17 cellular contexts compared by ENCODE assay signal in the genomic region with DNA sequence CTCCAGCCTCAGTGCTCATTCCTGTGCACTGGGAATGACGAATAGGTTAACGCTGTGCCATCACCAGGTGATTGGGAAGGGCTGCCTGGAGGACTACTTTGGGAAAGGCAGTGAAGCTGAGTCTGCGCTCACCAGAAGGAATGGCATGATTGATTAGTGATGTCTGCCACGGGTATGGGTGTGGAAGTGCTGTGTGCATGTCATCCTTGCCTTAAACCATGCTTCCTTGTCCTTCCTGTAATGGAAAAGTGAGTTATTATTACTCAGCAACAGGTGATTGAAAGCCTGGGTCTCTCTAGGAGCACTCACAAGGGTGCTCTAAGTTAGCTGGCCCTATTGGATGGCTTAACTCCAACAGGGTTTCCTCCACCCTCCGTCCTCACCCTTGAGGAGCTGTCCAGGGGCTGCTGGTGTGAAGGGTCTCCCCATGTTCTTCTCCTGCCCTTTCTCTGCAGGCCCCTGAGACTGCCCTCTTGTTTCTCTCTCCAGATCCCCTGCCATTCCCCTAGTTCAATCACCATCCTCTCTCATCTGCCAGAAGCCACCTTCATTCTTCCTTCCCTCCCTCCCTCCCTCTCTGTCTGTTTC.
DNase-seq lines count a peak whose midpoint lies in the region; ATAC-seq, FAIRE-seq and TF ChIP-seq lines count a peak whose summit lies in the region.
"Had no signal": no experiment of that assay in that cellular context is flagged by ENCODE, and none has a peak within 500 bp of the region (broad histone marks: within the 10 kb centered on the region; RNA-seq: fewer than 3 reads in every experiment).

No MANE protein-coding gene starts in this region.

- in situ Hi-C loops in gastrocnemius medialis (cut with MboI; ENCODE audit: low sequenced_read_pairs in 4 of 4) = no loop called here

- TF ChIP-seq POLR2A in GM12892 (IDR thresholded peaks at IDR 0.05; ENCODE audit: low read depth, low read length) (no peak), endothelial cell of umbilical vein (IDR thresholded peaks at IDR 0.05; ENCODE audit: low read depth, low read length) (no peak), gastrocnemius medialis (IDR thresholded peaks at IDR 0.05) (no peak)

- H3K9me3 ChIP-seq in astrocyte (ENCODE audit: insufficient read depth, low read depth, low read length) = no peaks in the 10 kb centered on the region
- no peaks in the 10 kb centered on the region for H3K9me3 ChIP-seq in endothelial cell of umbilical vein (replicated peaks; ENCODE audit: control insufficient read depth, insufficient read depth, low read length)
- peaks cover 4% of the 10 kb centered on the region for H3K9me3 ChIP-seq in keratinocyte (ENCODE audit: control insufficient read depth, low read depth, low read length)
- H3K9me3 ChIP-seq in gastrocnemius medialis = peaks cover 0 to 4% (median 0%) of the 10 kb centered on the region in 3 donors
- H3K9me3 ChIP-seq: BLaER1 had no signal

- POLR2A ChIA-PET in endothelial cell of umbilical vein (lab: Charles Lee) = no interaction called here

- H3K36me3 ChIP-seq in astrocyte (ENCODE audit: insufficient read depth, low read length) (no peaks in the 10 kb centered on the region), endothelial cell of umbilical vein (ENCODE audit: control insufficient read depth in 2 of 2, extremely low read depth in 1 of 2, insufficient read depth in 2 of 2, low read length in 2 of 2) (no peaks in the 10 kb centered on the region), keratinocyte (ENCODE audit: control insufficient read depth in 2 of 2, extremely low read depth in 1 of 2, insufficient read depth in 2 of 2, low read length in 2 of 2) (no peaks in the 10 kb centered on the region), gastrocnemius medialis (no peaks in the 10 kb centered on the region)
- H3K36me3 ChIP-seq: BLaER1 had no signal

- ATAC-seq in gastrocnemius medialis (no peak), GM21423 (IDR thresholded peaks at IDR 0.05; ENCODE audit: unreplicated experiment) (no peak)
- ATAC-seq: HepG2 had no signal

- TF ChIP-seq CTCF in astrocyte (IDR thresholded peaks at IDR 0.05; ENCODE audit: insufficient read depth, low read depth, low read length) (no peak), endothelial cell of umbilical vein (IDR thresholded peaks at IDR 0.05; ENCODE audit: extremely low read depth in 1 of 2, insufficient read depth in 1 of 2, low read depth in 1 of 2, low read length in 2 of 2) (no peak), keratinocyte (optimal IDR thresholded peaks at IDR 0.05 in 1 of 3, IDR thresholded peaks at IDR 0.05 in 1 of 3, conservative IDR thresholded peaks at IDR 0.05 in 1 of 3; ENCODE audit: extremely low read depth in 1 of 3, insufficient read depth in 2 of 3, low read length in 3 of 3) (no peak), gastrocnemius medialis (IDR thresholded peaks at IDR 0.05 in 4 of 5, conservative IDR thresholded peaks at IDR 0.05 in 1 of 5) (no peak)

- H3K4me3 ChIP-seq in astrocyte (ENCODE audit: insufficient read depth, low read depth, low read length) (no peak overlapping the region), endothelial cell of umbilical vein (replicated peaks in 1 of 3; ENCODE audit: insufficient read depth in 1 of 3, low read depth in 1 of 3, low read length in 3 of 3) (no peak overlapping the region), keratinocyte (ENCODE audit: control insufficient read depth in 2 of 3, extremely low read depth in 1 of 3, insufficient read depth in 2 of 3, low read depth in 1 of 3, low read length in 3 of 3) (no peak overlapping the region), gastrocnemius medialis (no peak overlapping the region)
- H3K4me3 ChIP-seq: BLaER1, GM23248 had no signal

- no peak overlapping the region for H3K27ac Mint-ChIP-seq in astrocyte (ENCODE audit: unreplicated experiment)
- H3K27ac Mint-ChIP-seq: CD4-positive, alpha-beta T cell had no signal

- CTCF ChIA-PET in endothelial cell of umbilical vein (lab: Charles Lee) = no interaction called here

- no peak overlapping the region for H3K27ac ChIP-seq in astrocyte (ENCODE audit: low read depth, low read length)
- H3K27ac ChIP-seq in endothelial cell of umbilical vein (ENCODE audit: insufficient read depth, low read depth, low read length) = no peak overlapping the region
- H3K27ac ChIP-seq in keratinocyte (ENCODE audit: control insufficient read depth, insufficient read depth, low read length) = no peak overlapping the region
- no peak overlapping the region for H3K27ac ChIP-seq in gastrocnemius medialis
- H3K27ac ChIP-seq: BLaER1, GM23248 had no signal

- H3K4me3 Mint-ChIP-seq in astrocyte (ENCODE audit: unreplicated experiment) = no peak overlapping the region
- H3K4me3 Mint-ChIP-seq: CD4-positive, alpha-beta T cell had no signal

- DNase-seq in GM12892 (ENCODE audit: insufficient read length) (no peak), astrocyte (ENCODE audit: low read depth) (no peak), endothelial cell of umbilical vein (ENCODE audit: low read depth, low spot score) (no peak), keratinocyte (ENCODE audit: low read depth, low spot score) (no peak), C1 segment of cervical spinal cord (lab: John Stamatoyannopoulos, UW) (no peak), SKM-1 treated with dmso at 0.1 percent for 144 hours (lab: John Stamatoyannopoulos, UW; ENCODE audit: unreplicated experiment) (no peak), gastrocnemius medialis (no peak)
- DNase-seq: 8988T; AML-193; Calu3; CD4-positive, alpha-beta T cell; DMS 273 treated with DMSO at 0.1 percent for 48 hours; GM23248; H7 had no signal

- no peak overlapping the region for H3K4me2 ChIP-seq in astrocyte (ENCODE audit: low read length)
- no peak overlapping the region for H3K4me2 ChIP-seq in endothelial cell of umbilical vein (ENCODE audit: insufficient read depth, low read length)
- H3K4me2 ChIP-seq in keratinocyte (ENCODE audit: control insufficient read depth, extremely low read depth, insufficient read depth, low read depth, low read length) = no peak overlapping the region
- H3K4me2 ChIP-seq: BLaER1 had no signal

- no peaks in the 10 kb centered on the region for H3K9me1 ChIP-seq in endothelial cell of umbilical vein (replicated peaks; ENCODE audit: control insufficient read depth, extremely low read depth, insufficient read depth, low read length)
- H3K9me1 ChIP-seq in keratinocyte (ENCODE audit: control insufficient read depth, extremely low read depth, insufficient read depth, low read length) = no peaks in the 10 kb centered on the region

- dilution Hi-C loops in endothelial cell of umbilical vein (cut with MboI; ENCODE audit: extremely low pct_ligation_motif_present, low sequenced_read_pairs) (no loop called here), keratinocyte (cut with MboI; ENCODE audit: extremely low pct_ligation_motif_present, low sequenced_read_pairs) (no loop called here)

- no peak overlapping the region for H2AFZ ChIP-seq in astrocyte (ENCODE audit: low read depth, low read length)
- H2AFZ ChIP-seq in endothelial cell of umbilical vein (ENCODE audit: low read depth, low read length) = no peak overlapping the region
- H2AFZ ChIP-seq in keratinocyte (ENCODE audit: control insufficient read depth, low read length) = no peak overlapping the region
- H2AFZ ChIP-seq: GM23248 had no signal

- peaks cover 64% of the 10 kb centered on the region for H3K27me3 Mint-ChIP-seq in astrocyte (ENCODE audit: low read depth, unreplicated experiment)

- H3K9ac ChIP-seq in astrocyte (ENCODE audit: low read length) = no peak overlapping the region
- no peak overlapping the region for H3K9ac ChIP-seq in endothelial cell of umbilical vein (replicated peaks; ENCODE audit: extremely low read depth, insufficient read depth, low read length)
- H3K9ac ChIP-seq in keratinocyte (ENCODE audit: control insufficient read depth, extremely low read depth, insufficient read depth, low read length) = no peak overlapping the region
- H3K9ac ChIP-seq: BLaER1, GM23248 had no signal

- BruUV-seq in endothelial cell of umbilical vein (replicated peaks; lab: Mats Ljungman, UMichigan) = no TSS peak

- no peaks in the 10 kb centered on the region for H3K4me1 Mint-ChIP-seq in astrocyte (ENCODE audit: low read depth, unreplicated experiment)

- H3K4me1 ChIP-seq in astrocyte (ENCODE audit: insufficient read depth, low read length) = no peaks in the 10 kb centered on the region
- no peaks in the 10 kb centered on the region for H3K4me1 ChIP-seq in endothelial cell of umbilical vein (ENCODE audit: control insufficient read depth, extremely low read depth, insufficient read depth, low read length)
- peaks cover 9% of the 10 kb centered on the region for H3K4me1 ChIP-seq in keratinocyte (ENCODE audit: control insufficient read depth, extremely low read depth, insufficient read depth, low read length)
- peaks cover 0 to 7% of the 10 kb centered on the region in 2 donors for H3K4me1 ChIP-seq in gastrocnemius medialis

- H3K79me2 ChIP-seq in astrocyte (ENCODE audit: insufficient read depth, low read length) (no peaks in the 10 kb centered on the region), endothelial cell of umbilical vein (ENCODE audit: control insufficient read depth, insufficient read depth, low read length) (no peaks in the 10 kb centered on the region), keratinocyte (ENCODE audit: control insufficient read depth, insufficient read depth, low read length) (no peaks in the 10 kb centered on the region)

- H4K20me1 ChIP-seq in astrocyte (ENCODE audit: insufficient read depth, low read length) (no peaks in the 10 kb centered on the region), endothelial cell of umbilical vein (replicated peaks; ENCODE audit: control insufficient read depth, extremely low read depth, insufficient read depth, low read length) (no peaks in the 10 kb centered on the region), keratinocyte (ENCODE audit: control insufficient read depth, extremely low read depth, insufficient read depth, low read length) (no peaks in the 10 kb centered on the region)
- H4K20me1 ChIP-seq: BLaER1 had no signal

- peak; percentile 38 for FAIRE-seq in GM12892 (lab: Jason Lieb, UNC)
- peak; percentile 73 for FAIRE-seq in astrocyte (lab: Jason Lieb, UNC)
- peak; percentile 97 for FAIRE-seq in endothelial cell of umbilical vein (lab: Jason Lieb, UNC)
- peak; percentile 89 for FAIRE-seq in keratinocyte (lab: Jason Lieb, UNC)
- FAIRE-seq: HepG2 had no signal

- H3K27me3 ChIP-seq in astrocyte (ENCODE audit: insufficient read depth, low read length) (peaks cover 8% of the 10 kb centered on the region), endothelial cell of umbilical vein (ENCODE audit: control insufficient read depth in 2 of 2, insufficient read depth in 2 of 2, low read length in 2 of 2) (no peaks in the 10 kb centered on the region), keratinocyte (ENCODE audit: control insufficient read depth, extremely low read depth, insufficient read depth, low read length) (peaks cover 7% of the 10 kb centered on the region), gastrocnemius medialis (no peaks in the 10 kb centered on the region)
- H3K27me3 ChIP-seq: BLaER1 had no signal

- intact Hi-C loops in endothelial cell of umbilical vein (cut with micrococcal nuclease) (no loop called here), gastrocnemius medialis (cut with DNase I; ENCODE audit: low total_unique reads) (no loop called here)

- H3K36me3 Mint-ChIP-seq in astrocyte (ENCODE audit: low read depth, unreplicated experiment) = peaks cover 3% of the 10 kb centered on the region

- H3K9me3 Mint-ChIP-seq in astrocyte (ENCODE audit: unreplicated experiment) = peaks cover 19% of the 10 kb centered on the region
- H3K9me3 Mint-ChIP-seq: CD4-positive, alpha-beta T cell had no signal
